In genomic region chr1:245694476-245695195, GRCh38 we compare ENCODE assay signal across 37 cellular contexts.
"Had no signal": no experiment of that assay in that cellular context is flagged by ENCODE, and none has a peak within 500 bp of the region (broad histone marks: within the 10 kb centered on the region; RNA-seq: fewer than 3 reads in every experiment).

No MANE protein-coding gene starts in this region.

- ATAC-seq: activated T-cell treated with anti-CD3 and anti-CD28 coated beads, Interleukin-2, amount 50 U/mL, for 72 hours; activated T-helper 17 cell treated with anti-CD3 and anti-CD28 coated beads, Interleukin-2, amount 50 U/mL, for 72 hours; PC-3 had no signal

- DNase-seq: activated CD4-positive, alpha-beta memory T cell treated with anti-CD3 and anti-CD28 coated beads, Interleukin-2, amount 10 ng/mL, durations not matched to agents 7 days and 5 days; activated CD4-positive, alpha-beta T cell treated with anti-CD3 and anti-CD28 coated beads for 1 hour; activated CD4-positive, alpha-beta T cell treated with anti-CD3 and anti-CD28 coated beads for 48 hours; activated CD4-positive, CD25-positive, alpha-beta regulatory T cell; activated CD8-positive, alpha-beta memory T cell treated with anti-CD3 and anti-CD28 coated beads for 24 hours; activated effector memory CD4-positive, alpha-beta T cell treated with anti-CD3 and anti-CD28 coated beads, Interleukin-2, amount 50 U/mL, for 16 hours; activated naive CD4-positive, alpha-beta T cell; activated naive CD8-positive, alpha-beta T cell treated with anti-CD3 and anti-CD28 coated beads, Interleukin-2, amount 10 ng/mL, durations not matched to agents 7 days and 5 days; activated T-cell treated with anti-CD3 and anti-CD28 coated beads, Interleukin-2, amount 50 U/mL, for 1 hour; activated T-cell treated with anti-CD3 and anti-CD28 coated beads, Interleukin-2, amount 50 U/mL, for 72 hours; amygdala; MM.1S; MV-4-11; NCI-H1092; NCI-H1436 treated with DMSO at 0.1 percent for 48 hours; NCI-H1694 treated with DMSO at 0.1 percent for 48 hours; NCI-H2029; NCI-H345; NCI-H510A; NCI-H526; NCI-H748 treated with DMSO at 0.1 percent for 48 hours; NK-92 treated with Interleukin-12 subunit alpha and Interleukin-12 subunit beta, amount 100 ng/mL, for 24 hours; PC-3; RPMI8226; SHP77 treated with DMSO at 0.1 percent for 48 hours; SK-N-SH; T-helper 1 cell; T-helper 2 cell; T1000; WERI-Rb-1 had no signal

- H3K4me3 Mint-ChIP-seq: activated CD4-positive, alpha-beta memory T cell treated with anti-CD3 and anti-CD28 coated beads, Interleukin-2, amount 10 ng/mL, durations not matched to agents 7 days and 5 days; activated naive CD4-positive, alpha-beta T cell treated with anti-CD3 and anti-CD28 coated beads, Interleukin-2, amount 50 U/mL, for 24 hours; activated naive CD8-positive, alpha-beta T cell treated with anti-CD3 and anti-CD28 coated beads, Interleukin-2, amount 10 ng/mL, durations not matched to agents 7 days and 5 days; activated T-cell treated with anti-CD3 and anti-CD28 coated beads, Interleukin-2, amount 50 U/mL, for 72 hours; activated T-helper 17 cell treated with anti-CD3 and anti-CD28 coated beads, Interleukin-2, amount 50 U/mL, for 72 hours had no signal

- H3K27ac Mint-ChIP-seq: activated CD4-positive, alpha-beta memory T cell treated with anti-CD3 and anti-CD28 coated beads, Interleukin-2, amount 10 ng/mL, durations not matched to agents 7 days and 5 days; activated naive CD4-positive, alpha-beta T cell treated with anti-CD3 and anti-CD28 coated beads, Interleukin-2, amount 50 U/mL, for 24 hours; activated naive CD8-positive, alpha-beta T cell treated with anti-CD3 and anti-CD28 coated beads, Interleukin-2, amount 10 ng/mL, durations not matched to agents 7 days and 5 days; activated T-cell treated with anti-CD3 and anti-CD28 coated beads, Interleukin-2, amount 50 U/mL, for 72 hours; activated T-helper 17 cell treated with anti-CD3 and anti-CD28 coated beads, Interleukin-2, amount 50 U/mL, for 72 hours had no signal

- H3K4me1 Mint-ChIP-seq: activated CD4-positive, alpha-beta memory T cell treated with anti-CD3 and anti-CD28 coated beads, Interleukin-2, amount 10 ng/mL, durations not matched to agents 7 days and 5 days; activated naive CD4-positive, alpha-beta T cell treated with anti-CD3 and anti-CD28 coated beads, Interleukin-2, amount 50 U/mL, for 24 hours; activated naive CD8-positive, alpha-beta T cell treated with anti-CD3 and anti-CD28 coated beads, Interleukin-2, amount 10 ng/mL, durations not matched to agents 7 days and 5 days; activated T-helper 17 cell treated with anti-CD3 and anti-CD28 coated beads, Interleukin-2, amount 50 U/mL, for 72 hours had no signal

- H3K4me3 ChIP-seq: ascending aorta, cardiac muscle cell, Peyer's patch, SJSA1 had no signal

- H3K36me3 Mint-ChIP-seq: activated naive CD4-positive, alpha-beta T cell treated with anti-CD3 and anti-CD28 coated beads, Interleukin-2, amount 50 U/mL, for 24 hours; activated naive CD8-positive, alpha-beta T cell treated with anti-CD3 and anti-CD28 coated beads, Interleukin-2, amount 10 ng/mL, durations not matched to agents 7 days and 5 days had no signal

- H3K9me3 Mint-ChIP-seq: activated CD4-positive, alpha-beta memory T cell treated with anti-CD3 and anti-CD28 coated beads, Interleukin-2, amount 10 ng/mL, durations not matched to agents 7 days and 5 days; activated naive CD4-positive, alpha-beta T cell treated with anti-CD3 and anti-CD28 coated beads, Interleukin-2, amount 50 U/mL, for 24 hours; activated naive CD8-positive, alpha-beta T cell treated with anti-CD3 and anti-CD28 coated beads, Interleukin-2, amount 10 ng/mL, durations not matched to agents 7 days and 5 days; activated T-cell treated with anti-CD3 and anti-CD28 coated beads, Interleukin-2, amount 50 U/mL, for 72 hours; activated T-helper 17 cell treated with anti-CD3 and anti-CD28 coated beads, Interleukin-2, amount 50 U/mL, for 72 hours had no signal

- H3K27me3 Mint-ChIP-seq: activated CD4-positive, alpha-beta memory T cell treated with anti-CD3 and anti-CD28 coated beads, Interleukin-2, amount 10 ng/mL, durations not matched to agents 7 days and 5 days; activated T-helper 17 cell treated with anti-CD3 and anti-CD28 coated beads, Interleukin-2, amount 50 U/mL, for 72 hours had no signal

- H3K27ac ChIP-seq: ascending aorta, cardiac muscle cell, KMS-11, Peyer's patch, SJSA1, WERI-Rb-1 had no signal
